ENCODE assay signal across 27 cellular contexts in the genomic region with DNA sequence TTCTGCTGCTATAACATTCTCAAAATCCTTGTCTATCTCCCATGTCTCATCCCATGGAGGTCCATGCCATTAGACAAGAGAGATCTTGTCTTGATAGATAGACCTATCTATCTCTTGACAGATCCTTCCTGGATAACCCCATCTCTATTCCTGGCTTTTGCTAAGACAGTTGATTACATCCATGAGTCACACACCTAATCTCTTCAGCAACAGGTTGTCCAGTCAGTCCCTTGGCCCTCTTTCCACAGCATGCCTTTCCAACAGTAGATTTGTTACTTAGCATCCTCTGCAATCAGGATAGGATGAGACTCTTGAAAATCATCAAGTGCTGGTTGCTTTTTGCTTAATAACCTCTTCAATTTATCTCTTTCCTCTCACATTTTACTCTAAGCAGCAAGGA.
"Had no signal": no experiment of that assay in that cellular context is flagged by ENCODE, and none has a peak within 500 bp of the region (broad histone marks: within the 10 kb centered on the region; RNA-seq: fewer than 3 reads in every experiment).

No MANE protein-coding gene starts in this region.

- H3K36me3 ChIP-seq: esophagus squamous epithelium, left lung, prostate gland, right atrium auricular region, sigmoid colon, stomach, thyroid gland, vagina had no signal

- H3K4me1 ChIP-seq: esophagus squamous epithelium, left lung, neural progenitor cell, parathyroid adenoma, prostate gland, right atrium auricular region, sigmoid colon, stomach, thyroid gland, vagina had no signal

- H3K27me3 ChIP-seq: esophagus squamous epithelium, left lung, neural progenitor cell, right atrium auricular region, sigmoid colon, stomach, thyroid gland, vagina had no signal

- H2AFZ ChIP-seq: neural progenitor cell, parathyroid adenoma had no signal

- H3K79me2 ChIP-seq: parathyroid adenoma had no signal

- ATAC-seq: left cardiac atrium; left lung; naive thymus-derived CD4-positive, alpha-beta T cell; stimulated activated effector memory CD8-positive, alpha-beta T cell treated with anti-CD3 and anti-CD28 coated beads, Interleukin-12 subunit alpha, Interleukin-12 subunit beta, amount 100 ng/mL, for 72 hours had no signal

- DNase-seq: dermis blood vessel endothelial cell; effector memory CD4-positive, alpha-beta T cell; erythroblast; esophagus squamous epithelium; hypothalamus; kidney; left cardiac atrium; left lung; mesendoderm; midbrain; naive thymus-derived CD4-positive, alpha-beta T cell; sigmoid colon; stimulated activated CD4-positive, alpha-beta T cell treated with anti-CD3 and anti-CD28 coated beads, Interleukin-2, amount 100 ng/mL, for 24 hours; stimulated activated CD4-positive, alpha-beta T cell treated with anti-CD3 and anti-CD28 coated beads, Interleukin-4, amount 100 ng/mL, for 24 hours; stimulated activated naive CD4-positive, alpha-beta T cell treated with Interleukin-2 at 50 U/mL for 16 hours; stomach; thyroid gland; trophoblast cell had no signal

- H3K9me3 ChIP-seq: prostate gland, thyroid gland had no signal

- H3K27ac ChIP-seq: coronary artery, esophagus squamous epithelium, left lung, neural progenitor cell, parathyroid adenoma, prostate gland, right atrium auricular region, sigmoid colon, stomach, thyroid gland, vagina had no signal

- H3K4me2 ChIP-seq: neural progenitor cell had no signal

- FAIRE-seq: endothelial cell of umbilical vein, frontal cortex, kidney had no signal

- H3K4me3 ChIP-seq: coronary artery, esophagus squamous epithelium, left lung, neural progenitor cell, prostate gland, right atrium auricular region, sigmoid colon, stomach, thyroid gland, vagina had no signal

- H3K9ac ChIP-seq: neural progenitor cell, parathyroid adenoma had no signal
